ENCODE assay signal across 1 cellular context in the genomic region with DNA sequence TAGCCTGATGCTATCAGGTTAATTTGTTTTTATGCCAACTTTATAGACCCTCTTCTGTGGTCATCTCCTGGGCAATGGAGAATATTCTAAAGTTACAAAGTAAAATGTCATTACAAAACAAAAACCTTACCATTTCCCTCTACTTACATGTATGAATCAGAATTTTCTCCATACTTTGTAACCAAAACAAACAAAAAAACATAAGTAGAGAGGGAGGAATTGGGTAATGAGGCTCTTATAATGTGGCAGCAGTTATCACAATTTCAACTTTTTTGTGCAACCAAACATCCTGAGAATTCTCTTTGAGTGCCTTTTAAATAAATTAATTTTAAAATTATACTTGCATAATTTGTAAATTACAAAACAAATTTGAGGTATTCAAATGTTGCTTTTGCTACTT.
TF ChIP-seq lines count a peak whose summit lies in the region.

No MANE protein-coding gene starts in this region.

TF ChIP-seq in HepG2, 621 proteins besides CTCF, POLR2A, EP300 and RAD21 (continued from another document):
- TF ChIP-seq KDM5B (CRISPR knock-in tag; IDR thresholded peaks at IDR 0.05; ENCODE audit: borderline replicate concordance) (no peak), ZNF816 (CRISPR knock-in tag; IDR thresholded peaks at IDR 0.05; ENCODE audit: borderline replicate concordance) (no peak), PHF21A (CRISPR knock-in tag; IDR thresholded peaks at IDR 0.05) (no peak), ZIK1 (CRISPR knock-in tag; IDR thresholded peaks at IDR 0.05; ENCODE audit: borderline replicate concordance, low read depth) (no peak)
